Comparison of ENCODE assay signal across 8 cellular contexts in genomic region chr4:56907489-56908205, GRCh38. TPM values are rescaled to one million over a fixed set of nuclear protein-coding genes. Genes with fewer than 3 reads are reported as not detected.
DNase-seq lines count a peak whose midpoint lies in the region; ATAC-seq and TF ChIP-seq lines count a peak whose summit lies in the region.

Gene REST (plus strand): TSS chr4:56907900. CDS start chr4:56910639, 2,739 bp downstream.

- H3K27me3 ChIP-seq in CD4-positive, alpha-beta memory T cell (ENCODE audit: insufficient read depth, low read length): no peaks in the 10 kb centered on the region

- H3K36me3 Mint-ChIP-seq in CD4-positive, alpha-beta memory T cell: peaks cover 8 to 24% of the 10 kb centered on the region in 2 donors
- peaks cover 36% of the 10 kb centered on the region for H3K36me3 Mint-ChIP-seq in activated T-helper 17 cell treated with anti-CD3 and anti-CD28 coated beads, Interleukin-2, amount 50 U/mL, for 72 hours (ENCODE audit: low read depth)
- no peaks in the 10 kb centered on the region for H3K36me3 Mint-ChIP-seq in natural killer cell
- peaks cover 7 to 8% of the 10 kb centered on the region in 2 donors for H3K36me3 Mint-ChIP-seq in stimulated activated naive B cell treated with anti-CD40 and anti-IgM and Interleukin-4, amounts not matched to agents 10 μg/mL and 1 μg/mL and 100 μg/mL, for 72 hours

- H3K4me3 ChIP-seq in CD4-positive, alpha-beta memory T cell (ENCODE audit: low read length in 2 of 2): peak within 1 kb of the TSS; percentile 58 to 79
- peak within 1 kb of the TSS; percentile 69 for H3K4me3 ChIP-seq in fibroblast of mammary gland (ENCODE audit: control insufficient read depth, low read depth, low read length)

- POLR2A ChIA-PET in CD4-positive, alpha-beta memory T cell (lab: Charles Lee; ENCODE audit: partially characterized antibody): interaction anchor here (0.6 to 5.9 kb wide), 8 partner anchors 10 to 959 kb away, joined by 3 to 192 read pairs (median 22); partner anchors contain the start of genes AASDH, CEP135, NOA1 and PAICS

- no peaks in the 10 kb centered on the region for H3K9me3 Mint-ChIP-seq in CD4-positive, alpha-beta memory T cell
- H3K9me3 Mint-ChIP-seq in activated T-helper 17 cell treated with anti-CD3 and anti-CD28 coated beads, Interleukin-2, amount 50 U/mL, for 72 hours: no peaks in the 10 kb centered on the region
- H3K9me3 Mint-ChIP-seq in natural killer cell: no peaks in the 10 kb centered on the region
- no peaks in the 10 kb centered on the region for H3K9me3 Mint-ChIP-seq in stimulated activated naive B cell treated with anti-CD40 and anti-IgM and Interleukin-4, amounts not matched to agents 10 μg/mL and 1 μg/mL and 100 μg/mL, for 72 hours

- peak; percentile 42 for ATAC-seq in GM19328 (IDR thresholded peaks at IDR 0.05; ENCODE audit: unreplicated experiment)
- peak; percentile 33 for ATAC-seq in HG03460 (IDR thresholded peaks at IDR 0.05; ENCODE audit: unreplicated experiment)
- peak; percentile 63 for ATAC-seq in activated T-helper 17 cell treated with anti-CD3 and anti-CD28 coated beads, Interleukin-2, amount 50 U/mL, for 72 hours (replicated peaks)
- peak; percentile 67 to 88 (median 71) for ATAC-seq in natural killer cell
- peak; percentile 65 to 66 for ATAC-seq in stimulated activated naive B cell treated with anti-CD40 and anti-IgM and Interleukin-4, amounts not matched to agents 10 μg/mL and 1 μg/mL and 100 μg/mL, for 72 hours (replicated peaks)

- H3K27me3 Mint-ChIP-seq in CD4-positive, alpha-beta memory T cell: no peaks in the 10 kb centered on the region
- no peaks in the 10 kb centered on the region for H3K27me3 Mint-ChIP-seq in activated T-helper 17 cell treated with anti-CD3 and anti-CD28 coated beads, Interleukin-2, amount 50 U/mL, for 72 hours
- no peaks in the 10 kb centered on the region for H3K27me3 Mint-ChIP-seq in natural killer cell (ENCODE audit: low read depth in 2 of 2)
- H3K27me3 Mint-ChIP-seq in stimulated activated naive B cell treated with anti-CD40 and anti-IgM and Interleukin-4, amounts not matched to agents 10 μg/mL and 1 μg/mL and 100 μg/mL, for 72 hours: no peaks in the 10 kb centered on the region

- H3K4me1 Mint-ChIP-seq in CD4-positive, alpha-beta memory T cell: peaks cover 30 to 54% (median 43%) of the 10 kb centered on the region in 4 donors
- peaks cover 21% of the 10 kb centered on the region for H3K4me1 Mint-ChIP-seq in activated T-helper 17 cell treated with anti-CD3 and anti-CD28 coated beads, Interleukin-2, amount 50 U/mL, for 72 hours
- peaks cover 32 to 40% of the 10 kb centered on the region in 2 donors for H3K4me1 Mint-ChIP-seq in natural killer cell
- H3K4me1 Mint-ChIP-seq in stimulated activated naive B cell treated with anti-CD40 and anti-IgM and Interleukin-4, amounts not matched to agents 10 μg/mL and 1 μg/mL and 100 μg/mL, for 72 hours: peaks cover 20 to 31% of the 10 kb centered on the region in 2 donors

- H3K27ac ChIP-seq in CD4-positive, alpha-beta memory T cell (ENCODE audit: low read depth, low read length): peak within 1 kb of the TSS; percentile 85

- H3K9me3 ChIP-seq in CD4-positive, alpha-beta memory T cell (ENCODE audit: control insufficient read depth in 1 of 2, low read length in 2 of 2): no peaks in the 10 kb centered on the region

- CTCF ChIA-PET in CD4-positive, alpha-beta memory T cell (lab: Charles Lee; ENCODE audit: partially characterized antibody): interaction anchor here (0.9 to 2.1 kb wide), 6 partner anchors 10 to 108 kb away, joined by 3 to 23 read pairs (median 4); partner anchors contain the start of genes NOA1 and POLR2B

- peak within 1 kb of the TSS; percentile 87 to 97 (median 93) for H3K27ac Mint-ChIP-seq in CD4-positive, alpha-beta memory T cell
- H3K27ac Mint-ChIP-seq in activated T-helper 17 cell treated with anti-CD3 and anti-CD28 coated beads, Interleukin-2, amount 50 U/mL, for 72 hours: peak within 1 kb of the TSS; percentile 86
- H3K27ac Mint-ChIP-seq in natural killer cell: peak within 1 kb of the TSS; percentile 91 to 93
- H3K27ac Mint-ChIP-seq in stimulated activated naive B cell treated with anti-CD40 and anti-IgM and Interleukin-4, amounts not matched to agents 10 μg/mL and 1 μg/mL and 100 μg/mL, for 72 hours: peak within 1 kb of the TSS; percentile 86

- peaks cover 42% of the 10 kb centered on the region for H3K4me1 ChIP-seq in CD4-positive, alpha-beta memory T cell (ENCODE audit: insufficient read depth, low read length)

- TF ChIP-seq CTCF in fibroblast of mammary gland (conservative IDR thresholded peaks at IDR 0.05; ENCODE audit: control insufficient read depth, insufficient read depth, low read depth, low read length) (no peak), natural killer cell (IDR thresholded peaks at IDR 0.05) (no peak)

- intact Hi-C loops in CD4-positive, alpha-beta memory T cell (cut with micrococcal nuclease): loop anchor here (1.0 to 5.0 kb wide), 7 partner anchors 70 to 1510 kb away; partner anchors contain the start of genes CLOCK, NOA1, PPAT and SPINK2
- intact Hi-C loops in natural killer cell (cut with micrococcal nuclease): loop anchor here (5.0 to 10.0 kb wide), 4 partner anchors 253 to 1360 kb away; partner anchors contain the start of genes CLOCK, EXOC1, PAICS and PPAT

- peaks cover 5% of the 10 kb centered on the region for H3K36me3 ChIP-seq in CD4-positive, alpha-beta memory T cell (ENCODE audit: insufficient read depth, low read length)

- peak; percentile 80 to 91 (median 86) for DNase-seq in CD4-positive, alpha-beta memory T cell
- DNase-seq in RKO (ENCODE audit: low spot score) (peak; percentile 67), fibroblast of mammary gland (ENCODE audit: low read depth) (peak; percentile 42), natural killer cell (peak; percentile 88)
- peak; percentile 72 for DNase-seq in stimulated activated naive B cell treated with anti-CD40 and anti-IgM and Interleukin-4, amounts not matched to agents 10 μg/mL and 1 μg/mL and 100 μg/mL, for 72 hours

- H3K4me3 Mint-ChIP-seq in CD4-positive, alpha-beta memory T cell: peak within 1 kb of the TSS; percentile 89 to 97 (median 93)
- H3K4me3 Mint-ChIP-seq in activated T-helper 17 cell treated with anti-CD3 and anti-CD28 coated beads, Interleukin-2, amount 50 U/mL, for 72 hours: peak within 1 kb of the TSS; percentile 98
- H3K4me3 Mint-ChIP-seq in natural killer cell: peak within 1 kb of the TSS; percentile 94
- H3K4me3 Mint-ChIP-seq in stimulated activated naive B cell treated with anti-CD40 and anti-IgM and Interleukin-4, amounts not matched to agents 10 μg/mL and 1 μg/mL and 100 μg/mL, for 72 hours: peak within 1 kb of the TSS; percentile 88 to 99

RNA-seq across cellular contexts. Expression of gene REST, which starts in this region (rescaled TPM):
- 10 to 100 TPM; 77.3 to 79.2 TPM for total RNA-seq in CD4-positive, alpha-beta memory T cell
- 100 to 1,000 TPM; 170 to 178 TPM for polyA plus RNA-seq in CD4-positive, alpha-beta memory T cell
- total RNA-seq in activated T-helper 17 cell treated with anti-CD3 and anti-CD28 coated beads, Interleukin-2, amount 50 U/mL, for 72 hours: 10 to 100 TPM; 39.5 to 51.8 TPM
- total RNA-seq in natural killer cell: 10 to 100 TPM; 52.1 to 71.3 (median 67.6) TPM

Comparison
In these comparisons a context has a peak if more than half of its experiments do, and no peak if none do; other contexts are left out.
1. Peak in every context shown above with its lines: DNase-seq, ATAC-seq, H3K4me3 ChIP-seq and H3K27ac ChIP-seq.